ENCODE assay signal across 17 cellular contexts in the genomic region with DNA sequence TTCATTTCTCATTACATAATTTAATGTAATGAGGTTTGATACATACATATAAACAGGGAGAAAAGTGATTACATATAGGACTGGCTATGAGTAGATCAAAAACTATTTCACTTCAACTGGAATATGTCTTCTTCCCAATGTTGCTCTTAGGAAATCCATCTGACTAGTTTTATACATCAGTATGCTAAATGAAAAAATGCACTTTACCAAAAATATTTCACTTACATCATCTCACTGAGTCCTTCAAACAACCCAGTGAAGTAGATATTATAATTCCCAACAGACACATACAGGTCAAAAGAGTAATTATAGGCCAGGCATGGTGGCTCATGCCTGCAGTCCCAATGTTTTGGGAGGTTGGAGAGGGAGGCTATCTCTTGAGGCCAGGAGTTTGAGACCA.
"Had no signal": no experiment of that assay in that cellular context is flagged by ENCODE, and none has a peak within 500 bp of the region (broad histone marks: within the 10 kb centered on the region; RNA-seq: fewer than 3 reads in every experiment).

No MANE protein-coding gene starts in this region.

- H3K4me1 Mint-ChIP-seq: activated B cell treated with CpG ODN at 0.5 μM for 24 hours; activated CD4-positive, alpha-beta T cell treated with anti-CD3 and anti-CD28 coated beads, Interleukin-2, amount 10 ng/mL, durations not matched to agents 24 days and 14 days; activated naive CD4-positive, alpha-beta T cell treated with anti-CD3 and anti-CD28 coated beads, Interleukin-2, amount 10 ng/mL, durations not matched to agents 7 days and 5 days had no signal

- H3K4me1 ChIP-seq: adrenal gland, esophagus muscularis mucosa, lower lobe of right lung, tibial artery, uterus had no signal

- H3K27ac Mint-ChIP-seq: activated B cell treated with CpG ODN at 0.5 μM for 24 hours; activated CD4-positive, alpha-beta T cell treated with anti-CD3 and anti-CD28 coated beads, Interleukin-2, amount 10 ng/mL, durations not matched to agents 24 days and 14 days; activated naive CD4-positive, alpha-beta T cell treated with anti-CD3 and anti-CD28 coated beads, Interleukin-2, amount 10 ng/mL, durations not matched to agents 7 days and 5 days; activated T-helper 2 cell treated with anti-CD3 and anti-CD28 coated beads, Interferon-gamma antibody, Interleukin-2, Interleukin-4, amounts not matched to agents 10 μg/mL and 5 μg/mL and 100 μg/mL, durations not matched to agents 14 hours and 24 hours and 36 hours had no signal

- H3K27ac ChIP-seq: adrenal gland, brain microvascular endothelial cell, esophagus muscularis mucosa, lower lobe of right lung, tibial artery, uterus had no signal

- H3K4me3 ChIP-seq: adrenal gland, esophagus muscularis mucosa, lower lobe of right lung, tibial artery, uterus had no signal

- H3K9me3 Mint-ChIP-seq: activated B cell treated with CpG ODN at 0.5 μM for 24 hours; activated CD4-positive, alpha-beta T cell treated with anti-CD3 and anti-CD28 coated beads, Interleukin-2, amount 10 ng/mL, durations not matched to agents 24 days and 14 days; activated naive CD4-positive, alpha-beta T cell treated with anti-CD3 and anti-CD28 coated beads, Interleukin-2, amount 10 ng/mL, durations not matched to agents 7 days and 5 days; activated T-helper 2 cell treated with anti-CD3 and anti-CD28 coated beads, Interferon-gamma antibody, Interleukin-2, Interleukin-4, amounts not matched to agents 10 μg/mL and 5 μg/mL and 100 μg/mL, durations not matched to agents 14 hours and 24 hours and 36 hours had no signal

- H3K27me3 ChIP-seq: adrenal gland, brain microvascular endothelial cell, esophagus muscularis mucosa, tibial artery, uterus had no signal

- H3K36me3 ChIP-seq: adrenal gland, brain microvascular endothelial cell, esophagus muscularis mucosa, lower lobe of right lung, tibial artery, uterus had no signal

- H3K36me3 Mint-ChIP-seq: activated naive CD4-positive, alpha-beta T cell treated with anti-CD3 and anti-CD28 coated beads, Interleukin-2, amount 10 ng/mL, durations not matched to agents 7 days and 5 days had no signal

- H3K9me3 ChIP-seq: adrenal gland, esophagus muscularis mucosa, lower lobe of right lung, tibial artery, uterus had no signal

- ATAC-seq: lower lobe of right lung had no signal

- H3K27me3 Mint-ChIP-seq: activated B cell treated with CpG ODN at 0.5 μM for 24 hours; activated CD4-positive, alpha-beta T cell treated with anti-CD3 and anti-CD28 coated beads, Interleukin-2, amount 10 ng/mL, durations not matched to agents 24 days and 14 days; activated naive CD4-positive, alpha-beta T cell treated with anti-CD3 and anti-CD28 coated beads, Interleukin-2, amount 10 ng/mL, durations not matched to agents 7 days and 5 days had no signal

- H3K4me3 Mint-ChIP-seq: activated B cell treated with CpG ODN at 0.5 μM for 24 hours; activated CD4-positive, alpha-beta T cell treated with anti-CD3 and anti-CD28 coated beads, Interleukin-2, amount 10 ng/mL, durations not matched to agents 24 days and 14 days; activated naive CD4-positive, alpha-beta T cell treated with anti-CD3 and anti-CD28 coated beads, Interleukin-2, amount 10 ng/mL, durations not matched to agents 7 days and 5 days had no signal

- DNase-seq: activated B cell treated with CpG ODN at 0.5 μM for 24 hours; activated CD4-positive, alpha-beta T cell treated with anti-CD3 and anti-CD28 coated beads, Interleukin-2, amount 10 ng/mL, durations not matched to agents 24 days and 14 days; activated CD8-positive, alpha-beta memory T cell treated with anti-CD3 and anti-CD28 coated beads for 24 hours; activated naive CD4-positive, alpha-beta T cell treated with anti-CD3 and anti-CD28 coated beads, Interleukin-2, amount 10 ng/mL, durations not matched to agents 7 days and 5 days; activated T-cell treated with anti-CD3 and anti-CD28 coated beads for 4 hours; adrenal gland; brain microvascular endothelial cell; hypothalamus; lower lobe of right lung; midbrain; posterior cingulate gyrus; small intestine; T-helper 2 cell; tibial artery; uterus had no signal
